Comparison of ENCODE assay signal across 16 cellular contexts in the genomic region with DNA sequence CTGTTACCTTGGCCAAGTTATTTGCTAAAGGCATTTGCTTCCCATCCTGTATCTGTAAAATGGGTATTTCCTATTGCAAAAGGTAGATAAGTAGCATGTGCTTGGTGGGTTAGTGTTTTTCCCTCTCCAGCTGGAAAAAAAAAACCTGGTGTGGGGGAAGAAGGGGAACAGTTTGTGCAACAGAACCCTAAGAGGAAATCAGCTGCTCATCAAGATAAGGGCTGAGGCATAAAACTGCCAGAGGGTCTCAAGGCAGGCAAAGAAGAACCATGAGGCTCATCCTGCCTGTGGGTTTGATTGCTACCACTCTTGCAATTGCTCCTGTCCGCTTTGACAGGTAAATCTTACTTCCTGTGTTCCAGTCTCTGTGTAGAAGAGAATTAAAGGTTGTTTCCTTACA. TPM values are rescaled to one million over a fixed set of nuclear protein-coding genes. Genes with fewer than 3 reads are reported as not detected.
"Had no signal": no experiment of that assay in that cellular context is flagged by ENCODE, and none has a peak within 500 bp of the region (broad histone marks: within the 10 kb centered on the region; RNA-seq: fewer than 3 reads in every experiment).

A gene with protein sequence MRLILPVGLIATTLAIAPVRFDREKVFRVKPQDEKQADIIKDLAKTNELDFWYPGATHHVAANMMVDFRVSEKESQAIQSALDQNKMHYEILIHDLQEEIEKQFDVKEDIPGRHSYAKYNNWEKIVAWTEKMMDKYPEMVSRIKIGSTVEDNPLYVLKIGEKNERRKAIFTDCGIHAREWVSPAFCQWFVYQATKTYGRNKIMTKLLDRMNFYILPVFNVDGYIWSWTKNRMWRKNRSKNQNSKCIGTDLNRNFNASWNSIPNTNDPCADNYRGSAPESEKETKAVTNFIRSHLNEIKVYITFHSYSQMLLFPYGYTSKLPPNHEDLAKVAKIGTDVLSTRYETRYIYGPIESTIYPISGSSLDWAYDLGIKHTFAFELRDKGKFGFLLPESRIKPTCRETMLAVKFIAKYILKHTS (plus strand): TSS at position 258 of the 400 bp plus-strand sequence. CDS start 12 bp downstream, at position 270.

- DNase-seq: activated CD4-positive, alpha-beta T cell treated with anti-CD3 and anti-CD28 coated beads, Interleukin-2, amount 50 U/mL, for 1 hour; activated naive CD4-positive, alpha-beta T cell treated with Interleukin-2 at 50 U/mL for 16 hours; anterior cingulate cortex; head of caudate nucleus; immature natural killer cell; pancreas; T-helper 17 cell had no signal

- ATAC-seq: pancreas; stimulated activated effector memory CD8-positive, alpha-beta T cell treated with anti-CD3 and anti-CD28 coated beads, Interleukin-12 subunit alpha, Interleukin-12 subunit beta, amount 100 ng/mL, for 72 hours; T-helper 17 cell had no signal

- FAIRE-seq: bronchial epithelial cell, frontal cortex, pancreas had no signal

- H3K27ac ChIP-seq: epithelial cell of prostate had no signal

- H3K36me3 ChIP-seq: pancreas had no signal

- H3K4me3 ChIP-seq: lung, pancreas had no signal

- H3K9me3 ChIP-seq: pancreas had no signal

- H3K27me3 ChIP-seq: pancreas had no signal

RNA-seq across cellular contexts. Expression of the gene that starts here (rescaled TPM):
- total RNA-seq: activated CD8-positive, alpha-beta memory T cell treated with anti-CD3 and anti-CD28 coated beads for 36 hours; activated T-helper 1 cell treated with anti-CD3 and anti-CD28 coated beads, Interleukin-12 subunit alpha, Interleukin-12 subunit beta, Interleukin-2, Interleukin-4 antibody, amounts not matched to agents 30 ng/mL and 10 ng/mL and 1 ng/mL, durations not matched to agents 14 hours and 24 hours and 36 hours; bronchial epithelial cell; frontal cortex; mesothelial cell of epicardium; renal cortical epithelial cell had no signal
